Comparison of ENCODE assay signal across 27 cellular contexts in genomic region chr13:29379281-29379680, GRCh38.
"Had no signal": no experiment of that assay in that cellular context is flagged by ENCODE, and none has a peak within 500 bp of the region (broad histone marks: within the 10 kb centered on the region; RNA-seq: fewer than 3 reads in every experiment).

No MANE protein-coding gene starts in this region.

- H3K4me3 ChIP-seq: gastrocnemius medialis, ovary, prostate gland, smooth muscle cell, transverse colon had no signal

- H3K4me3 Mint-ChIP-seq: activated CD4-positive, alpha-beta memory T cell treated with anti-CD3 and anti-CD28 coated beads, Interleukin-2, amount 10 ng/mL, durations not matched to agents 7 days and 5 days; activated CD4-positive, alpha-beta T cell treated with anti-CD3 and anti-CD28 coated beads, Interleukin-2, amount 10 ng/mL, durations not matched to agents 7 days and 5 days; activated naive CD4-positive, alpha-beta T cell treated with anti-CD3 and anti-CD28 coated beads, Interleukin-2, amount 50 U/mL, for 24 hours; central memory CD8-positive, alpha-beta T cell; dendritic cell treated with granulocyte-macrophage colony-stimulating factor and Interleukin-4, amounts not matched to agents 40 ng/mL and 50 ng/mL, for 4 days; mesothelial cell of epicardium; naive B cell; T-helper 1 cell treated with Interleukin-12 subunit alpha and Interleukin-12 subunit beta and Interleukin-4 antibody, amounts not matched to agents 30 μg/mL and 1 μg/mL, for 36 hours had no signal

- H3K9me3 Mint-ChIP-seq: activated naive CD4-positive, alpha-beta T cell treated with anti-CD3 and anti-CD28 coated beads, Interleukin-2, amount 50 U/mL, for 24 hours; central memory CD8-positive, alpha-beta T cell had no signal

- H3K27me3 ChIP-seq: gastrocnemius medialis, ovary, transverse colon had no signal

- DNase-seq: activated CD4-positive, alpha-beta memory T cell treated with anti-CD3 and anti-CD28 coated beads, Interleukin-2, amount 10 ng/mL, durations not matched to agents 7 days and 5 days; activated CD4-positive, alpha-beta T cell treated with anti-CD3 and anti-CD28 coated beads, Interleukin-2, amount 10 ng/mL, durations not matched to agents 7 days and 5 days; activated CD4-positive, CD25-positive, alpha-beta regulatory T cell treated with anti-CD3 and anti-CD28 coated beads, Interleukin-2, amount 50 U/mL, for 72 hours; activated T-cell treated with anti-CD3 and anti-CD28 coated beads, Interleukin-2, amount 50 U/mL, for 48 hours; effector CD4-positive, alpha-beta T cell; gastrocnemius medialis; glutamatergic neuron; left colon; mammary epithelial cell; naive B cell; ovary; stimulated activated CD4-positive, alpha-beta T cell treated with anti-CD3 and anti-CD28 coated beads, Interleukin-1b, Interleukin-23, amount 100 ng/mL, for 48 hours; stimulated activated CD4-positive, alpha-beta T cell treated with anti-CD3 and anti-CD28 coated beads, Interleukin-4, amount 100 ng/mL, for 4 hours; stimulated activated CD8-positive, alpha-beta memory T cell treated with anti-CD3 and anti-CD28 coated beads, Interleukin-4, amount 100 ng/mL, for 48 hours; stimulated activated naive CD4-positive, alpha-beta T cell; T-helper 9 cell; transverse colon had no signal

- H3K27ac ChIP-seq: epithelial cell of prostate, gastrocnemius medialis, ovary, prostate gland, transverse colon, VCaP had no signal

- H3K36me3 ChIP-seq: gastrocnemius medialis, ovary, prostate gland, transverse colon had no signal

- H3K27ac Mint-ChIP-seq: activated CD4-positive, alpha-beta memory T cell treated with anti-CD3 and anti-CD28 coated beads, Interleukin-2, amount 10 ng/mL, durations not matched to agents 7 days and 5 days; activated CD4-positive, alpha-beta T cell treated with anti-CD3 and anti-CD28 coated beads, Interleukin-2, amount 10 ng/mL, durations not matched to agents 7 days and 5 days; activated naive CD4-positive, alpha-beta T cell treated with anti-CD3 and anti-CD28 coated beads, Interleukin-2, amount 50 U/mL, for 24 hours; activated T-helper 2 cell treated with anti-CD3 and anti-CD28 coated beads, Interferon-gamma antibody, Interleukin-2, Interleukin-4, amounts not matched to agents 10 μg/mL and 5 μg/mL and 100 μg/mL, durations not matched to agents 14 hours and 24 hours and 36 hours; dendritic cell treated with granulocyte-macrophage colony-stimulating factor and Interleukin-4, amounts not matched to agents 40 ng/mL and 50 ng/mL, for 4 days; mesothelial cell of epicardium; T-helper 1 cell treated with Interleukin-12 subunit alpha and Interleukin-12 subunit beta and Interleukin-4 antibody, amounts not matched to agents 30 μg/mL and 1 μg/mL, for 36 hours had no signal

- H3K4me1 ChIP-seq: gastrocnemius medialis, prostate gland, transverse colon had no signal

- H3K36me3 Mint-ChIP-seq: activated naive CD4-positive, alpha-beta T cell treated with anti-CD3 and anti-CD28 coated beads, Interleukin-2, amount 50 U/mL, for 24 hours; mesothelial cell of epicardium had no signal

- H3K4me1 Mint-ChIP-seq: activated CD4-positive, alpha-beta memory T cell treated with anti-CD3 and anti-CD28 coated beads, Interleukin-2, amount 10 ng/mL, durations not matched to agents 7 days and 5 days; activated CD4-positive, alpha-beta T cell treated with anti-CD3 and anti-CD28 coated beads, Interleukin-2, amount 10 ng/mL, durations not matched to agents 7 days and 5 days; activated naive CD4-positive, alpha-beta T cell treated with anti-CD3 and anti-CD28 coated beads, Interleukin-2, amount 50 U/mL, for 24 hours; central memory CD8-positive, alpha-beta T cell; mesothelial cell of epicardium; naive B cell had no signal

- H3K9me3 ChIP-seq: gastrocnemius medialis, ovary, prostate gland, transverse colon had no signal

- H3K27me3 Mint-ChIP-seq: dendritic cell treated with granulocyte-macrophage colony-stimulating factor and Interleukin-4, amounts not matched to agents 40 ng/mL and 50 ng/mL, for 4 days had no signal
